In the genomic region with DNA sequence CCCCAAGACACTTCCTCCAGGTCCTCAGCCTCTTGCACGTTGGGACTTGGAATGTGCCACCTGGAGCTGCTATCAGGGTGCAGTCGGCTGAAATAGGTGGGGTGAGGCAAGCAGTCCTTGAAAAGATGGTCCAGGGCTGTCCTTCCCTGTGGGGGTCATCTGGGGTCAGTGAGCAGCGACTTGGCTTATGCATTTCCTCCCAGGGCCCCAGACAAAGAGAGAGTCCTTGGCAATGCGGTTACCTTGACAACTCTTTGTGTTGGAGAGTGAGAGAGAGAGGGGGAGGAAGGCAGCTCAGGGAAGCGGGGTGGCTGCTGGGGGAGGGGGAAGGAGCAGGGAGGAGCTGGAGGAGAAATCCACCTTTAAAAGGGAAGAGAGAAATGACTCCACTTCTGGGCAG, we compare ENCODE assay signal across 11 cellular contexts.
DNase-seq lines count a peak whose midpoint lies in the region; ATAC-seq and TF ChIP-seq lines count a peak whose summit lies in the region.
"Had no signal": no experiment of that assay in that cellular context is flagged by ENCODE, and none has a peak within 500 bp of the region (broad histone marks: within the 10 kb centered on the region; RNA-seq: fewer than 3 reads in every experiment).

No MANE protein-coding gene starts in this region.

- H3K4me1 ChIP-seq in adrenal gland (replicated peaks in 1 of 2), result peaks cover 3 to 4% of the 10 kb centered on the region in 2 donors
- peaks cover 11% of the 10 kb centered on the region; the same call in 1 of the 2 replicates for H3K4me1 ChIP-seq in iPS DF 6.9 (ENCODE audit: control insufficient read depth, insufficient read depth, low read length)

- no peaks in the 10 kb centered on the region for H3K9me3 ChIP-seq in adrenal gland (replicated peaks in 1 of 3)
- no peaks in the 10 kb centered on the region for H3K9me3 ChIP-seq in iPS DF 6.9 (ENCODE audit: control insufficient read depth, insufficient read depth, low read length)
- H3K9me3 ChIP-seq: neutrophil had no signal

- no peak for TF ChIP-seq POLR2A in adrenal gland (IDR thresholded peaks at IDR 0.05)

- DNase-seq in NCI-H748 (lab: John Stamatoyannopoulos, UW; ENCODE audit: unreplicated experiment) (peak; percentile 27), NCI-H748 treated with DMSO at 0.1 percent for 48 hours (lab: John Stamatoyannopoulos, UW) (no peak), adrenal gland (peak in 6 of 7 donors; percentile 29 to 62 (median 44)), iPS DF 6.9 (ENCODE audit: low read depth, low spot score) (peak; percentile 99), retina (peak; percentile 84), GOT3 (lab: John Stamatoyannopoulos, UW) (no peak), NAMALWA (ENCODE audit: low spot score) (no peak)
- DNase-seq: activated effector memory CD4-positive, alpha-beta T cell treated with anti-CD3 and anti-CD28 coated beads, Interleukin-2, amount 50 U/mL, for 16 hours; NCI-H524 had no signal

- no peaks in the 10 kb centered on the region for H3K36me3 ChIP-seq in adrenal gland (replicated peaks in 1 of 2)
- H3K36me3 ChIP-seq in iPS DF 6.9 (ENCODE audit: control insufficient read depth, insufficient read depth, low read length), result no peaks in the 10 kb centered on the region
- H3K36me3 ChIP-seq: neutrophil had no signal

- H3K4me3 ChIP-seq in adrenal gland (no peak overlapping the region), iPS DF 6.9 (ENCODE audit: low read length) (no peak overlapping the region)

- H3K27ac ChIP-seq in adrenal gland, result peak overlapping the region in 1 of 5 donors; percentile 14
- H3K27ac ChIP-seq in iPS DF 6.9 (ENCODE audit: low read length), result peak overlapping the region; percentile 38
- H3K27ac ChIP-seq: neutrophil had no signal

- no peak for TF ChIP-seq CTCF in adrenal gland (IDR thresholded peaks at IDR 0.05)

- H3K27me3 ChIP-seq in adrenal gland (no peaks in the 10 kb centered on the region), iPS DF 6.9 (ENCODE audit: control insufficient read depth, insufficient read depth, low read length) (no peaks in the 10 kb centered on the region)
- H3K27me3 ChIP-seq: neutrophil had no signal

- no peak for ATAC-seq in GM21381 (IDR thresholded peaks at IDR 0.05; ENCODE audit: unreplicated experiment)

- 16 to 41% (median 20%) methylated on average over 3 to 5 of the region's 5 CpGs for WGBS in adrenal gland, 4 donors
- WGBS in iPS DF 6.9 (ENCODE audit: insufficient coverage, insufficient read length), result no CpG with 5 or more reads among the region's 5 CpGs

- intact Hi-C loops in adrenal gland (cut with DNase I), result no loop called here

Comparison
In these comparisons a context has a peak if more than half of its experiments do, and no peak if none do; other contexts are left out.
1. DNase-seq: peak in NCI-H748 (single experiment), adrenal gland (6 of 7), iPS DF 6.9 (single experiment) and retina (single experiment); none in NCI-H748 treated with DMSO at 0.1 percent for 48 hours (single experiment), GOT3 (single experiment) and NAMALWA (single experiment).